In genomic region chr16:1775006-1775845, GRCh38 we compare ENCODE assay signal across 11 cellular contexts. TPM values are rescaled to one million over a fixed set of nuclear protein-coding genes. Genes with fewer than 3 reads are reported as not detected.
DNase-seq lines count a peak whose midpoint lies in the region; ATAC-seq and TF ChIP-seq lines count a peak whose summit lies in the region.
"Had no signal": no experiment of that assay in that cellular context is flagged by ENCODE, and none has a peak within 500 bp of the region (broad histone marks: within the 10 kb centered on the region; RNA-seq: fewer than 3 reads in every experiment).

No MANE protein-coding gene starts in this region.

- ATAC-seq in Panc1 (no peak), HG03139 (IDR thresholded peaks at IDR 0.05; ENCODE audit: unreplicated experiment) (no peak)
- no peak for ATAC-seq in stimulated activated effector memory CD8-positive, alpha-beta T cell treated with anti-CD3 and anti-CD28 coated beads, Interleukin-12 subunit alpha, Interleukin-12 subunit beta, amount 100 ng/mL, for 72 hours

- POLR2A ChIA-PET in Panc1 (lab: Charles Lee) = no interaction called here

- H3K36me3 Mint-ChIP-seq in activated naive CD4-positive, alpha-beta T cell treated with anti-CD3 and anti-CD28 coated beads, Interleukin-2, amount 50 U/mL, for 24 hours = peaks cover 3% of the 10 kb centered on the region
- H3K36me3 Mint-ChIP-seq in endodermal cell (ENCODE audit: low read depth) = peaks cover 10% of the 10 kb centered on the region
- H3K36me3 Mint-ChIP-seq in stimulated activated effector memory CD8-positive, alpha-beta T cell treated with anti-CD3 and anti-CD28 coated beads, Interleukin-12 subunit alpha, Interleukin-12 subunit beta, amount 100 ng/mL, for 72 hours = peaks cover 40% of the 10 kb centered on the region

- peaks cover 6% of the 10 kb centered on the region for H3K4me1 Mint-ChIP-seq in activated naive CD4-positive, alpha-beta T cell treated with anti-CD3 and anti-CD28 coated beads, Interleukin-2, amount 50 U/mL, for 24 hours
- peaks cover 3% of the 10 kb centered on the region for H3K4me1 Mint-ChIP-seq in endodermal cell
- peaks cover 18% of the 10 kb centered on the region for H3K4me1 Mint-ChIP-seq in stimulated activated effector memory CD8-positive, alpha-beta T cell treated with anti-CD3 and anti-CD28 coated beads, Interleukin-12 subunit alpha, Interleukin-12 subunit beta, amount 100 ng/mL, for 72 hours

- BruUV-seq in Panc1 (replicated peaks; lab: Mats Ljungman, UMichigan) = TSS peak; percentile 24

- H3K4me1 ChIP-seq in Panc1 (ENCODE audit: control insufficient read depth, insufficient read depth, low read length) (peaks cover 53% of the 10 kb centered on the region), endodermal cell (ENCODE audit: control insufficient read depth, insufficient read depth, low read length) (no peaks in the 10 kb centered on the region)

- 92 to 98% methylated on average over 22 to 30 of the region's 30 CpGs for WGBS in endodermal cell (ENCODE audit: insufficient coverage in 1 of 2, insufficient read length in 1 of 2), 2 experiments

- peak overlapping the region; percentile 26 for H3K4me3 Mint-ChIP-seq in activated naive CD4-positive, alpha-beta T cell treated with anti-CD3 and anti-CD28 coated beads, Interleukin-2, amount 50 U/mL, for 24 hours
- H3K4me3 Mint-ChIP-seq in endodermal cell = no peak overlapping the region
- H3K4me3 Mint-ChIP-seq in stimulated activated effector memory CD8-positive, alpha-beta T cell treated with anti-CD3 and anti-CD28 coated beads, Interleukin-12 subunit alpha, Interleukin-12 subunit beta, amount 100 ng/mL, for 72 hours = peak overlapping the region; percentile 96

- H3K36me3 ChIP-seq in Panc1 (ENCODE audit: control insufficient read depth, insufficient read depth, low read length) = no peaks in the 10 kb centered on the region; the same call in 1 of the 2 replicates
- peaks cover 13% of the 10 kb centered on the region for H3K36me3 ChIP-seq in endodermal cell (ENCODE audit: control insufficient read depth, insufficient read depth, low read length)

- in situ Hi-C loops in Panc1 (cut with HindIII; ENCODE audit: low pct_unique_long_range_greater_than_20kb, low sequenced_read_pairs) = no loop called here

- CTCF ChIA-PET in Panc1 (lab: Charles Lee) = interaction anchor here (0.5 kb wide), 1 partner anchor 162 kb away, joined by 4 read pairs; no protein-coding TSS in a partner anchor

- no peaks in the 10 kb centered on the region for H3K27me3 Mint-ChIP-seq in activated naive CD4-positive, alpha-beta T cell treated with anti-CD3 and anti-CD28 coated beads, Interleukin-2, amount 50 U/mL, for 24 hours
- H3K27me3 Mint-ChIP-seq in endodermal cell (ENCODE audit: insufficient read depth) = no peaks in the 10 kb centered on the region

- TF ChIP-seq CTCF in Panc1 (IDR thresholded peaks at IDR 0.05) (no peak), endodermal cell (conservative IDR thresholded peaks at IDR 0.05) (no peak)

- H3K27me3 ChIP-seq in Panc1 (ENCODE audit: control insufficient read depth, insufficient read depth, low read length) (no peaks in the 10 kb centered on the region), endodermal cell (ENCODE audit: control insufficient read depth, insufficient read depth, low read length, poor library complexity, severe bottlenecking) (no peaks in the 10 kb centered on the region)
- H3K27me3 ChIP-seq: brain microvascular endothelial cell had no signal

- intact Hi-C loops in Panc1 (cut with micrococcal nuclease; ENCODE audit: unreplicated experiment) = loop anchor here (10.0 kb wide), 1 partner anchor 1090 kb away; the partner anchor contains the start of genes JMJD8 and STUB1

- H3K9me3 Mint-ChIP-seq in activated naive CD4-positive, alpha-beta T cell treated with anti-CD3 and anti-CD28 coated beads, Interleukin-2, amount 50 U/mL, for 24 hours = no peaks in the 10 kb centered on the region
- H3K9me3 Mint-ChIP-seq in endodermal cell = no peaks in the 10 kb centered on the region
- no peaks in the 10 kb centered on the region for H3K9me3 Mint-ChIP-seq in stimulated activated effector memory CD8-positive, alpha-beta T cell treated with anti-CD3 and anti-CD28 coated beads, Interleukin-12 subunit alpha, Interleukin-12 subunit beta, amount 100 ng/mL, for 72 hours

- H3K4me3 ChIP-seq in Panc1 (ENCODE audit: low read depth in 2 of 2, low read length in 2 of 2) (no peak overlapping the region), endodermal cell (ENCODE audit: low read length) (peak overlapping the region; percentile 90)

- H3K9me3 ChIP-seq in Panc1 (ENCODE audit: control insufficient read depth, insufficient read depth, low read depth, low read length) (no peaks in the 10 kb centered on the region), endodermal cell (ENCODE audit: control insufficient read depth, low read length) (no peaks in the 10 kb centered on the region)

- no peak overlapping the region for H3K27ac Mint-ChIP-seq in activated naive CD4-positive, alpha-beta T cell treated with anti-CD3 and anti-CD28 coated beads, Interleukin-2, amount 50 U/mL, for 24 hours
- no peak overlapping the region for H3K27ac Mint-ChIP-seq in endodermal cell
- H3K27ac Mint-ChIP-seq in stimulated activated effector memory CD8-positive, alpha-beta T cell treated with anti-CD3 and anti-CD28 coated beads, Interleukin-12 subunit alpha, Interleukin-12 subunit beta, amount 100 ng/mL, for 72 hours = peak overlapping the region; percentile 43

- no peak overlapping the region for H3K9ac ChIP-seq in endodermal cell (ENCODE audit: extremely low read depth, low read length, poor library complexity, severe bottlenecking)

- no peak for DNase-seq in activated naive CD4-positive, alpha-beta T cell treated with anti-CD3 and anti-CD28 coated beads, Interleukin-2, amount 50 U/mL, for 16 hours
- DNase-seq in Panc1 (ENCODE audit: low read depth, low spot score) (no peak), endodermal cell (no peak), NCI-H2227 treated with DMSO at 0.1 percent for 48 hours (lab: John Stamatoyannopoulos, UW) (no peak)
- DNase-seq in stimulated activated effector memory CD8-positive, alpha-beta T cell treated with anti-CD3 and anti-CD28 coated beads, Interleukin-12 subunit alpha, Interleukin-12 subunit beta, amount 100 ng/mL, for 72 hours (ENCODE audit: low spot score in 2 of 2) = no peak
- DNase-seq in stimulated activated CD4-positive, alpha-beta T cell treated with anti-CD3 and anti-CD28 coated beads, Interleukin-1b, Interleukin-23, amount 100 ng/mL, for 48 hours = no peak
- DNase-seq: AML-193, brain microvascular endothelial cell, occipital lobe had no signal

- peak overlapping the region; percentile 95 for H3K27ac ChIP-seq in Panc1 (ENCODE audit: low read length)
- H3K27ac ChIP-seq in endodermal cell (ENCODE audit: low read depth, low read length) = no peak overlapping the region
- H3K27ac ChIP-seq: brain microvascular endothelial cell had no signal

RNA-seq across cellular contexts. Expression of gene MRPS34, which starts 2.3 kb away (rescaled TPM):
- 187 TPM for total RNA-seq in Panc1 (2021; ENCODE audit: unreplicated experiment)
- 283 TPM for polyA plus RNA-seq in Panc1 (2012; ENCODE audit: insufficient read length)
- 100 to 1,000 TPM; 137 to 164 TPM for total RNA-seq in endodermal cell
- polyA plus RNA-seq in endodermal cell (2013, experiment 1 of 2) = 89.8 TPM
- polyA plus RNA-seq in endodermal cell (2013, experiment 2 of 2) = 83.0 TPM

RNA-seq across cellular contexts. Expression of gene EME2, which starts 2.6 kb away (rescaled TPM):
- total RNA-seq in Panc1 (2021; ENCODE audit: unreplicated experiment) (53.4 TPM), endodermal cell (10 to 100 TPM; 34.3 to 64.3 TPM)
- 37.7 TPM for polyA plus RNA-seq in Panc1 (2012; ENCODE audit: insufficient read length)
- 10.6 TPM for polyA plus RNA-seq in endodermal cell (2013, experiment 1 of 2)
- 8.8 TPM for polyA plus RNA-seq in endodermal cell (2013, experiment 2 of 2)

RNA-seq across cellular contexts. Expression of gene NME3, which starts 3.9 kb away (rescaled TPM):
- 117 TPM for total RNA-seq in Panc1 (2021; ENCODE audit: unreplicated experiment)
- polyA plus RNA-seq in Panc1 (2012; ENCODE audit: insufficient read length) = 233 TPM
- 10 to 100 TPM; 70.3 to 73.6 TPM for total RNA-seq in endodermal cell
- 34.7 TPM for polyA plus RNA-seq in endodermal cell (2013, experiment 1 of 2)
- polyA plus RNA-seq in endodermal cell (2013, experiment 2 of 2) = 37.2 TPM

RNA-seq across cellular contexts. Expression of gene SPSB3, which starts 7.1 kb away (rescaled TPM):
- total RNA-seq in Panc1 (2021; ENCODE audit: unreplicated experiment) (23.0 TPM), endodermal cell (10 to 100 TPM; 28.0 to 28.1 TPM)
- polyA plus RNA-seq in Panc1 (2012; ENCODE audit: insufficient read length) = 40.3 TPM
- polyA plus RNA-seq in endodermal cell (2013, experiment 1 of 2) = 56.0 TPM
- 48.7 TPM for polyA plus RNA-seq in endodermal cell (2013, experiment 2 of 2)

RNA-seq across cellular contexts. Expression of gene NUBP2, which starts 7.5 kb away (rescaled TPM):
- 85.8 TPM for total RNA-seq in Panc1 (2021; ENCODE audit: unreplicated experiment)
- 114 TPM for polyA plus RNA-seq in Panc1 (2012; ENCODE audit: insufficient read length)
- total RNA-seq in endodermal cell = 10 to 100 TPM; 61.1 to 61.5 TPM
- 63.0 TPM for polyA plus RNA-seq in endodermal cell (2013, experiment 1 of 2)
- 58.3 TPM for polyA plus RNA-seq in endodermal cell (2013, experiment 2 of 2)
